In genomic region chr13:95258619-95259194, GRCh38 we compare ENCODE assay signal across 1 cellular context.
TF ChIP-seq lines count a peak whose summit lies in the region.

No MANE protein-coding gene starts in this region.

TF ChIP-seq in GM12878, 131 proteins besides CTCF, POLR2A, EP300 and RAD21 (continued from another document):
- TF ChIP-seq DPF2 (IDR thresholded peaks at IDR 0.05) (peak; percentile 78; the same call in 1 of the 2 replicates), SMARCA5 (IDR thresholded peaks at IDR 0.05) (peak; percentile 49; the same call in 1 of the 2 replicates), BMI1 (IDR thresholded peaks at IDR 0.05; ENCODE audit: borderline replicate concordance) (no peak), MTA2 (IDR thresholded peaks at IDR 0.05; ENCODE audit: low read depth) (peak; percentile 56), BCL3 (IDR thresholded peaks at IDR 0.05; ENCODE audit: borderline replicate concordance, insufficient read depth, low read depth, low read length, poor library complexity, severe bottlenecking) (no peak), NRF1 (conservative IDR thresholded peaks at IDR 0.05; ENCODE audit: low read depth, low read length) (no peak), ZBTB33 (IDR thresholded peaks at IDR 0.05) (no peak), NFYA (IDR thresholded peaks at IDR 0.05; ENCODE audit: borderline replicate concordance, low read depth, low read length) (no peak), RFX5 (IDR thresholded peaks at IDR 0.05; ENCODE audit: low read depth, low read length) (no peak), GATAD2B (conservative IDR thresholded peaks at IDR 0.05; ENCODE audit: low read depth) (peak; percentile 64; the same call in 1 of the 2 replicates), MEF2B (IDR thresholded peaks at IDR 0.05; ENCODE audit: partially characterized antibody, poor library complexity, severe bottlenecking) (no peak), ATF7 (IDR thresholded peaks at IDR 0.05; ENCODE audit: low read depth) (no peak), CHD4 (IDR thresholded peaks at IDR 0.05) (no peak), IKZF1 (conservative IDR thresholded peaks at IDR 0.05) (peak; percentile 83), ZNF217 (IDR thresholded peaks at IDR 0.05) (no peak), LARP7 (IDR thresholded peaks at IDR 0.05) (no peak; the same call in 1 of the 2 replicates), EED (IDR thresholded peaks at IDR 0.05; ENCODE audit: low read depth) (no peak), BCL11A (IDR thresholded peaks at IDR 0.05; ENCODE audit: low read depth, low read length) (no peak), NR2F1 (conservative IDR thresholded peaks at IDR 0.05) (peak; percentile 97), CHD1 (IDR thresholded peaks at IDR 0.05; ENCODE audit: low read depth, low read length) (no peak), KLF5 (IDR thresholded peaks at IDR 0.05; ENCODE audit: partially characterized antibody) (no peak), MXI1 (IDR thresholded peaks at IDR 0.05; ENCODE audit: low read depth, low read length) (no peak), TCF12 (IDR thresholded peaks at IDR 0.05; ENCODE audit: low read depth, low read length) (no peak), GABPA (IDR thresholded peaks at IDR 0.05; ENCODE audit: low read depth) (no peak), RAD51 (IDR thresholded peaks at IDR 0.05) (0 out of 2 replicates have a peak, but pooled peaks have one; percentile 15), ZBTB40 (IDR thresholded peaks at IDR 0.05; ENCODE audit: borderline replicate concordance) (no peak), HDGF (IDR thresholded peaks at IDR 0.05) (no peak), IRF5 (IDR thresholded peaks at IDR 0.05; ENCODE audit: borderline replicate concordance) (no peak), ZNF24 (IDR thresholded peaks at IDR 0.05) (peak; percentile 94), PBX3 (IDR thresholded peaks at IDR 0.05; ENCODE audit: insufficient replicate concordance, low read depth, low read length) (no peak), MEF2A (IDR thresholded peaks at IDR 0.05; ENCODE audit: insufficient read depth, low read depth, low read length) (no peak), SMC3 (IDR thresholded peaks at IDR 0.05; ENCODE audit: borderline replicate concordance, low read length) (no peak), ZBTB4 (CRISPR knock-in tag; IDR thresholded peaks at IDR 0.05) (no peak), BHLHE40 (IDR thresholded peaks at IDR 0.05; ENCODE audit: borderline replicate concordance in 1 of 2, low read depth in 2 of 2, low read length in 1 of 2) (no peak; a peak in 2 of 4 replicates), JUNB (IDR thresholded peaks at IDR 0.05) (no peak), SMAD5 (IDR thresholded peaks at IDR 0.05; ENCODE audit: low read depth) (no peak)
